In genomic region chr15:73991260-73991659, GRCh38 we compare ENCODE assay signal across 8 cellular contexts. TPM values are rescaled to one million over a fixed set of nuclear protein-coding genes. Genes with fewer than 3 reads are reported as not detected.
DNase-seq lines count a peak whose midpoint lies in the region; ATAC-seq and TF ChIP-seq lines count a peak whose summit lies in the region.

No MANE protein-coding gene starts in this region.

- no peaks in the 10 kb centered on the region for H3K36me3 ChIP-seq in mammary epithelial cell (ENCODE audit: insufficient read depth, low read length)
- peaks cover 0 to 6% (median 0%) of the 10 kb centered on the region in 4 donors for H3K36me3 ChIP-seq in liver (ENCODE audit: control insufficient read depth in 4 of 4, insufficient read depth in 3 of 4, low read depth in 1 of 4, low read length in 3 of 4)
- H3K36me3 ChIP-seq in testis (ENCODE audit: low read depth, missing control alignments), result no peaks in the 10 kb centered on the region

- no peaks in the 10 kb centered on the region for H3K9me3 ChIP-seq in mammary epithelial cell (replicated peaks; ENCODE audit: insufficient read depth, low read length)
- no peaks in the 10 kb centered on the region for H3K9me3 ChIP-seq in liver (ENCODE audit: control insufficient read depth in 4 of 4, low read length in 3 of 4)
- H3K9me3 ChIP-seq in testis, result no peaks in the 10 kb centered on the region

- TF ChIP-seq CTCF in mammary epithelial cell (conservative IDR thresholded peaks at IDR 0.05 in 1 of 2, IDR thresholded peaks at IDR 0.05 in 1 of 2; ENCODE audit: extremely low read depth in 1 of 2, insufficient read depth in 1 of 2, low read depth in 1 of 2, low read length in 2 of 2), result no peak
- TF ChIP-seq CTCF in liver (IDR thresholded peaks at IDR 0.05; ENCODE audit: low read depth, low read length, missing input control), result no peak
- TF ChIP-seq CTCF in testis (IDR thresholded peaks at IDR 0.05), result no peak

- intact Hi-C loops in mammary epithelial cell (cut with micrococcal nuclease), result no loop called here
- intact Hi-C loops in testis (cut with DNase I; ENCODE audit: low total_unique reads), result no loop called here

- H3K79me2 ChIP-seq in mammary epithelial cell (ENCODE audit: insufficient read depth, low read length), result peaks cover 23% of the 10 kb centered on the region

- WGBS in mammary epithelial cell (ENCODE audit: low coverage, missing lambda C conversion rate), result 76% methylated on average over 5 of the region's 5 CpGs
- 63% methylated on average over 5 of the region's 5 CpGs for WGBS in liver
- WGBS in testis, 2 donors, result 5 to 11% methylated on average over 4 to 5 of the region's 5 CpGs

- ATAC-seq in HG03571 (IDR thresholded peaks at IDR 0.05; ENCODE audit: unreplicated experiment), result no peak

- H3K9ac ChIP-seq in mammary epithelial cell (ENCODE audit: insufficient read depth, low read length) (peak overlapping the region; percentile 39), liver (ENCODE audit: low read depth in 1 of 2, low read length in 2 of 2) (peak overlapping the region in 1 of 2 donors; percentile 48)

- TF ChIP-seq RAD21 in liver (IDR thresholded peaks at IDR 0.05), result no peak

- H3K4me3 ChIP-seq in mammary epithelial cell (replicated peaks in 1 of 3; ENCODE audit: insufficient read depth in 1 of 3, low read depth in 2 of 3, low read length in 3 of 3) (peak overlapping the region; percentile 59 to 78 (median 68)), liver (ENCODE audit: low read depth in 1 of 3, low read length in 3 of 3) (peak overlapping the region; percentile 77 to 86 (median 79)), testis (peak overlapping the region; percentile 77 to 88)

- BruUV-seq in mammary epithelial cell (replicated peaks; lab: Mats Ljungman, UMichigan), result no TSS peak

- H3K4me1 ChIP-seq in mammary epithelial cell (ENCODE audit: insufficient read depth, low read length) (peaks cover 61% of the 10 kb centered on the region), liver (ENCODE audit: control insufficient read depth in 4 of 4, insufficient read depth in 4 of 4, low read length in 3 of 4) (peaks cover 9 to 41% (median 29%) of the 10 kb centered on the region in 4 donors), testis (peaks cover 48% of the 10 kb centered on the region)

- in situ Hi-C loops in mammary epithelial cell (cut with MboI; ENCODE audit: low sequenced_read_pairs in 2 of 2), result no loop called here

- dilution Hi-C loops in mammary epithelial cell (cut with HindIII; ENCODE audit: low sequenced_read_pairs), result no loop called here

- CTCF ChIA-PET in mammary epithelial cell (lab: Charles Lee; ENCODE audit: low non-redundant PET), result no interaction called here

- peak overlapping the region; percentile 35 for H3K27ac ChIP-seq in mammary epithelial cell (ENCODE audit: insufficient read depth, low read depth, low read length)
- H3K27ac ChIP-seq in liver (ENCODE audit: low read depth in 1 of 2, low read length in 2 of 2), result peak overlapping the region; percentile 28 to 72
- H3K27ac ChIP-seq in testis, result peak overlapping the region; percentile 73 to 75

- H3K4me2 ChIP-seq in mammary epithelial cell (ENCODE audit: insufficient read depth, low read depth, low read length), result peak overlapping the region; percentile 95

- DNase-seq in Ammon's horn (ENCODE audit: low spot score), result peak; percentile 50
- DNase-seq in HuH-7.5 (ENCODE audit: low spot score), result peak; percentile 32
- DNase-seq in mammary epithelial cell, result no peak
- peak; percentile 79 for DNase-seq in testis
- DNase-seq in NAMALWA (ENCODE audit: low spot score), result no peak
- DNase-seq in putamen (ENCODE audit: low spot score), result no peak

- peak overlapping the region; percentile 85 for H2AFZ ChIP-seq in mammary epithelial cell (ENCODE audit: low read depth, low read length)

- no peak for TF ChIP-seq POLR2A in testis (IDR thresholded peaks at IDR 0.05)

- no peaks in the 10 kb centered on the region for H4K20me1 ChIP-seq in mammary epithelial cell (ENCODE audit: insufficient read depth, low read length)

- no peaks in the 10 kb centered on the region for H3K27me3 ChIP-seq in mammary epithelial cell (ENCODE audit: insufficient read depth, low read length)
- no peaks in the 10 kb centered on the region for H3K27me3 ChIP-seq in liver (ENCODE audit: control insufficient read depth in 4 of 4, insufficient read depth in 4 of 4, low read length in 3 of 4)
- H3K27me3 ChIP-seq in testis, result no peaks in the 10 kb centered on the region

TF ChIP-seq in liver, 16 proteins besides CTCF, POLR2A, EP300 and RAD21:
- peak; percentile 92 for TF ChIP-seq NR2F2 (IDR thresholded peaks at IDR 0.05)
- TF ChIP-seq MAX (IDR thresholded peaks at IDR 0.05), result no peak

RNA-seq across cellular contexts. Expression of gene STOML1, which starts 0.8 kb away (rescaled TPM):
- total RNA-seq in mammary epithelial cell (10 to 100 TPM; 14.0 to 15.3 TPM), liver (1 to 10 TPM; 5.6 to 7.1 TPM), testis (10 to 100 TPM; 18.2 to 20.1 TPM)
- polyA plus RNA-seq in mammary epithelial cell (10.9 TPM), liver (1 to 10 TPM; 5.4 to 9.4 TPM), testis (ENCODE audit: insufficient read depth, low read depth, low replicate concordance) (25.6 TPM)
- polyA minus RNA-seq in mammary epithelial cell, result 36.3 TPM

RNA-seq across cellular contexts. Expression of gene PML, which starts 3.3 kb away (rescaled TPM):
- total RNA-seq in mammary epithelial cell (10 to 100 TPM; 38.7 to 55.5 TPM), liver (10 to 100 TPM; 12.4 to 15.2 TPM), testis (10 to 100 TPM; 53.9 to 59.5 TPM)
- polyA plus RNA-seq in mammary epithelial cell (16.8 TPM), liver (1 to 10 TPM; 8.2 to 9.2 TPM), testis (ENCODE audit: insufficient read depth, low read depth, low replicate concordance) (20.9 TPM)
- polyA minus RNA-seq in mammary epithelial cell, result 54.1 TPM

Comparison
In these comparisons a context has a peak if more than half of its experiments do, and no peak if none do; other contexts are left out.
1. DNase-seq: peak in Ammon's horn (single experiment), HuH-7.5 (single experiment) and testis (single experiment); none in mammary epithelial cell (single experiment), NAMALWA (single experiment) and putamen (single experiment).
2. Peak in every context shown above with its lines, with median percentiles within 50 percentile points of each other: H3K27ac ChIP-seq and H3K4me3 ChIP-seq.